Comparison of ENCODE assay signal across 11 cellular contexts in the genomic region with DNA sequence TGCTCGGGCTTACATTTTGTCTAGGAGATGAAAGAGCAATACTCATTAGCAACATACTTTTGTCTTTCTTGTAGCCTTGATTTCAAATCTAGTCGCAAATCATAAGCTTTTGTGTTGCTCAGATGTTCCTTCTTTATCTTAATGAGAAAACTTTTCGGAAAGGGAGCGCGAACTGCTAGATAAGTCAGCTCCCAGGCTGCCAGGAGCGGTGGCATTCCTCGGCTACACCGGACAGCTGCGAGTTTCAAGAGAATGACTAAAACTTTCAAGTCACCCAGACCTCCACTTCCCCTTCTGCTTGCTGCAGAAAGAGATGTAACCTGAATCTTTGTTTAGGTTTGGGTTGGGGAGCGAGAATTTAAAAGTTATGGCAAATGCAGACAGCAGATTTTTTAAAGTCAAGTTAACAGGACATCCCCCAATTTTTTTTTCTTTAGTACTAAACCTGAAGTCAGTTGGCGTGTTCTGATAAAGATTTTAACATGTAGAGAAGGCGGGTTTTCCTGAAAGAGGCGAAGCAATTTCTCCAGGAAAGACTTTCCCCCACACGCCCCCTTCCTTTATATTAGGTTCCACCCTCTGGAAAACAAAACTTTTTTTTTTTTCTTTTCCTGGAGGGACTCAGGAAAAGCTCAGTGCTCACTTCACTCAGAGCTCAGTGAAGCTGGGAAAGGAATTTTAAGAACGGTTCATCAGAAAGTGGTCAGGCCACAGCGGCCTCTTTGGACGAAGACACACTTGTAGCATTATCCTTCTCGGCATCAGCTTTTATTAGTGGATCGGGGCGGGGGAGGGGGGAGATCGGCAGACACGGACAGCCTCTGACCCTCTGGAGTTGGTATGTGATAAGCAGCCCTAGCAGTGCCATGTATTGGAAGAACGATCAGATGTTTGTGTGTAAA. TPM values are rescaled to one million over a fixed set of nuclear protein-coding genes. Genes with fewer than 3 reads are reported as not detected.
DNase-seq lines count a peak whose midpoint lies in the region; ATAC-seq and TF ChIP-seq lines count a peak whose summit lies in the region.
"Had no signal": no experiment of that assay in that cellular context is flagged by ENCODE, and none has a peak within 500 bp of the region (broad histone marks: within the 10 kb centered on the region; RNA-seq: fewer than 3 reads in every experiment).

A gene (plus strand): TSS at position 635 of the 902 bp plus-strand sequence. CDS start 2,227 bp downstream, outside the sequence.

- no peak for TF ChIP-seq CTCF in WTC11 (IDR thresholded peaks at IDR 0.05)

- H3K4me1 Mint-ChIP-seq in activated CD4-positive, alpha-beta T cell treated with anti-CD3 and anti-CD28 coated beads, Interleukin-2, amount 10 ng/mL, durations not matched to agents 24 days and 14 days: peaks cover 9% of the 10 kb centered on the region
- H3K4me1 Mint-ChIP-seq in WTC11: peaks cover 73% of the 10 kb centered on the region
- H3K4me1 Mint-ChIP-seq in stimulated activated naive CD8-positive, alpha-beta T cell treated with anti-CD3 and anti-CD28 coated beads, Interleukin-15, amount 100 ng/mL, for 72 hours: peaks cover 33% of the 10 kb centered on the region

- H3K4me3 Mint-ChIP-seq in activated CD4-positive, alpha-beta T cell treated with anti-CD3 and anti-CD28 coated beads, Interleukin-2, amount 10 ng/mL, durations not matched to agents 24 days and 14 days: peak within 1 kb of the TSS; percentile 81
- peak within 1 kb of the TSS; percentile 95 for H3K4me3 Mint-ChIP-seq in WTC11
- peak within 1 kb of the TSS; percentile 79 to 92 for H3K4me3 Mint-ChIP-seq in stimulated activated naive CD8-positive, alpha-beta T cell treated with anti-CD3 and anti-CD28 coated beads, Interleukin-15, amount 100 ng/mL, for 72 hours

- H3K4me1 ChIP-seq in iPS-15b (ENCODE audit: control insufficient read depth, insufficient read depth, low read length): peaks cover 28% of the 10 kb centered on the region

- no peak for DNase-seq in activated CD4-positive, alpha-beta T cell treated with anti-CD3 and anti-CD28 coated beads, Interleukin-2, amount 10 ng/mL, durations not matched to agents 24 days and 14 days
- DNase-seq in activated CD4-positive, alpha-beta T cell treated with anti-CD3 and anti-CD28 coated beads, Interleukin-2, amount 50 U/mL, for 1 hour: no peak
- peak; percentile 58 for DNase-seq in WTC11 (ENCODE audit: low spot score)
- no peak for DNase-seq in stimulated activated naive CD8-positive, alpha-beta T cell treated with anti-CD3 and anti-CD28 coated beads, Interleukin-15, amount 100 ng/mL, for 72 hours
- no peak for DNase-seq in NCI-H128 (lab: John Stamatoyannopoulos, UW; ENCODE audit: unreplicated experiment)
- no peak for DNase-seq in NCI-H69 (lab: John Stamatoyannopoulos, UW)
- DNase-seq: CD4-positive, CD25-positive, alpha-beta regulatory T cell; foreskin melanocyte had no signal

- peak within 1 kb of the TSS; percentile 62 for H3K4me3 ChIP-seq in iPS-15b (ENCODE audit: low read depth, low read length)

- no peak within 1 kb of the TSS for H3K9ac ChIP-seq in iPS-15b (ENCODE audit: low read depth, low read length)

- H3K9me3 ChIP-seq in iPS-15b (ENCODE audit: control insufficient read depth, insufficient read depth, low read length): no peaks in the 10 kb centered on the region

- H3K27me3 ChIP-seq in iPS-15b (ENCODE audit: control insufficient read depth, insufficient read depth, low read length): peaks cover 91% of the 10 kb centered on the region

- peaks cover 22% of the 10 kb centered on the region for H3K9me3 Mint-ChIP-seq in activated CD4-positive, alpha-beta T cell treated with anti-CD3 and anti-CD28 coated beads, Interleukin-2, amount 10 ng/mL, durations not matched to agents 24 days and 14 days
- no peaks in the 10 kb centered on the region for H3K9me3 Mint-ChIP-seq in WTC11
- H3K9me3 Mint-ChIP-seq in stimulated activated naive CD8-positive, alpha-beta T cell treated with anti-CD3 and anti-CD28 coated beads, Interleukin-15, amount 100 ng/mL, for 72 hours: no peaks in the 10 kb centered on the region

- 0 out of 2 replicates have a peak, but pooled peaks have one; percentile 6 for ATAC-seq in WTC11
- peak; percentile 22 for ATAC-seq in stimulated activated naive CD8-positive, alpha-beta T cell treated with anti-CD3 and anti-CD28 coated beads, Interleukin-15, amount 100 ng/mL, for 72 hours
- no peak for ATAC-seq in GM21576 (IDR thresholded peaks at IDR 0.05; ENCODE audit: unreplicated experiment)
- ATAC-seq: activated CD4-positive, CD25-positive, alpha-beta regulatory T cell treated with anti-CD3 and anti-CD28 coated beads, Interleukin-2, amount 50 U/mL, for 24 hours had no signal

- CTCF ChIA-PET in WTC11 (lab: Charles Lee): interaction anchor here (0.7 to 3.9 kb wide), 10 partner anchors 20 to 367 kb away, joined by 3 to 18 read pairs (median 4); no protein-coding TSS in a partner anchor

- H3K36me3 ChIP-seq in iPS-15b (ENCODE audit: control insufficient read depth, insufficient read depth, low read length): no peaks in the 10 kb centered on the region

- intact Hi-C loops in activated CD4-positive, alpha-beta T cell treated with anti-CD3 and anti-CD28 coated beads, Interleukin-2, amount 10 ng/mL, durations not matched to agents 24 days and 14 days (cut with micrococcal nuclease): loop anchor here (10.0 kb wide), 2 partner anchors 359 to 481 kb away; a partner anchor contains a TSS

- peaks cover 2% of the 10 kb centered on the region for H3K36me3 Mint-ChIP-seq in activated CD4-positive, alpha-beta T cell treated with anti-CD3 and anti-CD28 coated beads, Interleukin-2, amount 10 ng/mL, durations not matched to agents 24 days and 14 days (ENCODE audit: low read depth)
- no peaks in the 10 kb centered on the region for H3K36me3 Mint-ChIP-seq in WTC11
- H3K36me3 Mint-ChIP-seq: CD4-positive, CD25-positive, alpha-beta regulatory T cell had no signal

- peak within 1 kb of the TSS; percentile 38 for H3K27ac Mint-ChIP-seq in activated CD4-positive, alpha-beta T cell treated with anti-CD3 and anti-CD28 coated beads, Interleukin-2, amount 10 ng/mL, durations not matched to agents 24 days and 14 days
- H3K27ac Mint-ChIP-seq in WTC11: no peak within 1 kb of the TSS
- H3K27ac Mint-ChIP-seq in stimulated activated naive CD8-positive, alpha-beta T cell treated with anti-CD3 and anti-CD28 coated beads, Interleukin-15, amount 100 ng/mL, for 72 hours: no peak within 1 kb of the TSS
- H3K27ac Mint-ChIP-seq: CD4-positive, CD25-positive, alpha-beta regulatory T cell had no signal

- POLR2A ChIA-PET in WTC11 (lab: Charles Lee): interaction anchor here (0.6 to 1.2 kb wide), 3 partner anchors 16 to 151 kb away, joined by 3 to 6 read pairs (median 6); no protein-coding TSS in a partner anchor

- peaks cover 85% of the 10 kb centered on the region for H3K27me3 Mint-ChIP-seq in activated CD4-positive, alpha-beta T cell treated with anti-CD3 and anti-CD28 coated beads, Interleukin-2, amount 10 ng/mL, durations not matched to agents 24 days and 14 days
- peaks cover 100% of the 10 kb centered on the region for H3K27me3 Mint-ChIP-seq in WTC11 (ENCODE audit: low read depth)
- H3K27me3 Mint-ChIP-seq in stimulated activated naive CD8-positive, alpha-beta T cell treated with anti-CD3 and anti-CD28 coated beads, Interleukin-15, amount 100 ng/mL, for 72 hours: peaks cover 92% of the 10 kb centered on the region

TF ChIP-seq in WTC11, 78 proteins besides CTCF, POLR2A, EP300 and RAD21 (continues in another document):
- TF ChIP-seq FOXJ3 (CRISPR knock-in tag; IDR thresholded peaks at IDR 0.05; ENCODE audit: borderline replicate concordance): no peak
- no peak for TF ChIP-seq ETV6 (CRISPR knock-in tag; IDR thresholded peaks at IDR 0.05)
- TF ChIP-seq RELA (CRISPR knock-in tag; IDR thresholded peaks at IDR 0.05; ENCODE audit: borderline replicate concordance): no peak
- TF ChIP-seq NFE2L1 (CRISPR knock-in tag; IDR thresholded peaks at IDR 0.05): no peak
- TF ChIP-seq OVOL2 (CRISPR knock-in tag; IDR thresholded peaks at IDR 0.05; ENCODE audit: borderline replicate concordance): no peak
- no peak for TF ChIP-seq TP53 (CRISPR knock-in tag; IDR thresholded peaks at IDR 0.05)
- TF ChIP-seq NR3C1 (CRISPR knock-in tag; conservative IDR thresholded peaks at IDR 0.05; ENCODE audit: low read depth): no peak
- TF ChIP-seq, protein P1, sequence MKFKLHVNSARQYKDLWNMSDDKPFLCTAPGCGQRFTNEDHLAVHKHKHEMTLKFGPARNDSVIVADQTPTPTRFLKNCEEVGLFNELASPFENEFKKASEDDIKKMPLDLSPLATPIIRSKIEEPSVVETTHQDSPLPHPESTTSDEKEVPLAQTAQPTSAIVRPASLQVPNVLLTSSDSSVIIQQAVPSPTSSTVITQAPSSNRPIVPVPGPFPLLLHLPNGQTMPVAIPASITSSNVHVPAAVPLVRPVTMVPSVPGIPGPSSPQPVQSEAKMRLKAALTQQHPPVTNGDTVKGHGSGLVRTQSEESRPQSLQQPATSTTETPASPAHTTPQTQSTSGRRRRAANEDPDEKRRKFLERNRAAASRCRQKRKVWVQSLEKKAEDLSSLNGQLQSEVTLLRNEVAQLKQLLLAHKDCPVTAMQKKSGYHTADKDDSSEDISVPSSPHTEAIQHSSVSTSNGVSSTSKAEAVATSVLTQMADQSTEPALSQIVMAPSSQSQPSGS (CRISPR knock-in tag; IDR thresholded peaks at IDR 0.05; ENCODE audit: borderline replicate concordance, low read depth): no peak
- TF ChIP-seq ZBTB21 (CRISPR knock-in tag; IDR thresholded peaks at IDR 0.05; ENCODE audit: borderline replicate concordance): no peak
- TF ChIP-seq CREM (CRISPR knock-in tag; IDR thresholded peaks at IDR 0.05): no peak
- no peak for TF ChIP-seq ZNF317 (CRISPR knock-in tag; IDR thresholded peaks at IDR 0.05; ENCODE audit: borderline replicate concordance, low read depth)
- TF ChIP-seq, protein P2, sequence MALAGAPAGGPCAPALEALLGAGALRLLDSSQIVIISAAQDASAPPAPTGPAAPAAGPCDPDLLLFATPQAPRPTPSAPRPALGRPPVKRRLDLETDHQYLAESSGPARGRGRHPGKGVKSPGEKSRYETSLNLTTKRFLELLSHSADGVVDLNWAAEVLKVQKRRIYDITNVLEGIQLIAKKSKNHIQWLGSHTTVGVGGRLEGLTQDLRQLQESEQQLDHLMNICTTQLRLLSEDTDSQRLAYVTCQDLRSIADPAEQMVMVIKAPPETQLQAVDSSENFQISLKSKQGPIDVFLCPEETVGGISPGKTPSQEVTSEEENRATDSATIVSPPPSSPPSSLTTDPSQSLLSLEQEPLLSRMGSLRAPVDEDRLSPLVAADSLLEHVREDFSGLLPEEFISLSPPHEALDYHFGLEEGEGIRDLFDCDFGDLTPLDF (CRISPR knock-in tag; IDR thresholded peaks at IDR 0.05): no peak
- no peak for TF ChIP-seq RORB (CRISPR knock-in tag; IDR thresholded peaks at IDR 0.05)
- TF ChIP-seq TCF7 (CRISPR knock-in tag; IDR thresholded peaks at IDR 0.05; ENCODE audit: low read depth): no peak
- no peak for TF ChIP-seq ELF4 (CRISPR knock-in tag; IDR thresholded peaks at IDR 0.05; ENCODE audit: low read depth)

RNA-seq across cellular contexts. Expression of the gene that starts here (rescaled TPM):
- not detected in 2 replicates for total RNA-seq in activated CD4-positive, alpha-beta T cell treated with anti-CD3 and anti-CD28 coated beads, Interleukin-2, amount 10 ng/mL, durations not matched to agents 24 days and 14 days
- total RNA-seq in WTC11 (2021): 0.25 to 0.39 TPM (median 0.37 TPM) in 3 replicates
- total RNA-seq: CD4-positive, CD25-positive, alpha-beta regulatory T cell had no signal

Comparison
In these comparisons a context has a peak if more than half of its experiments do, and no peak if none do; other contexts are left out.
1. Peak in DNase-seq and ATAC-seq in WTC11; RNA of the gene not detected or under 1 TPM.